Comparison of ENCODE assay signal across 22 cellular contexts in the genomic region with DNA sequence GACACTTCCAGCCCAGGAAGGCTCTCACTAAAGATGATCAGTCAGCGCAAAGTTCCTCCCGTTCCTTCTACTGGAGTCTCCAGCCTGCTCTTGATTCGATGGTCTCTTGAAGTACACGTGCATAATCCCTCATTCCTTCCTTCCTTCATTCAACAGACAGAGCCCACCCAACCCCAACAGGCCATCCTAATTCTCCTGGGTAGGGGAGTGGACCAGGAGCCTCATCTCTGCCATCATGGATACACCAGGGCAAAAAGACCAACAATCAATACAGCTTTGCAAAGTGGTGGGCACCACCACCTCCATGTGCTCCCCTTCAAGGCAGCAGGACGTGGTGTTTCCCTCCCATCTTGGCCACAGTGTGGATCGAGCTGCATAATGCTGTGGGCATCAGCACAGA.
DNase-seq lines count a peak whose midpoint lies in the region; ATAC-seq and TF ChIP-seq lines count a peak whose summit lies in the region.
"Had no signal": no experiment of that assay in that cellular context is flagged by ENCODE, and none has a peak within 500 bp of the region (broad histone marks: within the 10 kb centered on the region; RNA-seq: fewer than 3 reads in every experiment).

No MANE protein-coding gene starts in this region.

- TF ChIP-seq EP300 in sigmoid colon (IDR thresholded peaks at IDR 0.05), result no peak

- no peaks in the 10 kb centered on the region for H3K36me3 ChIP-seq in BLaER1
- no peaks in the 10 kb centered on the region for H3K36me3 ChIP-seq in Caco-2 (ENCODE audit: control insufficient read depth, insufficient read depth, low read length)
- H3K36me3 ChIP-seq in lung (ENCODE audit: control insufficient read depth in 2 of 2, insufficient read depth in 2 of 2, low read length in 2 of 2), result no peaks in the 10 kb centered on the region
- H3K36me3 ChIP-seq in sigmoid colon, result no peaks in the 10 kb centered on the region
- H3K36me3 ChIP-seq in MG63, result no peaks in the 10 kb centered on the region
- H3K36me3 ChIP-seq: BE2C had no signal

- no peak overlapping the region for H3K4me3 Mint-ChIP-seq in Caco-2 (ENCODE audit: unreplicated experiment)
- H3K4me3 Mint-ChIP-seq: CD4-positive, CD25-positive, alpha-beta regulatory T cell; CD8-positive, alpha-beta T cell; GM23338; H9 had no signal

- CTCF ChIA-PET in Caco-2 (lab: Charles Lee), result no interaction called here
- CTCF ChIA-PET in GM10248 (lab: Yijun Ruan, JAX), result no interaction called here

- intact Hi-C loops in Caco-2 (cut with micrococcal nuclease; ENCODE audit: unreplicated experiment), result no loop called here
- intact Hi-C loops in sigmoid colon (cut with DNase I), result loop anchor here (10.0 kb wide), 1 partner anchor 1536 kb away; no protein-coding TSS in a partner anchor

- BruUV-seq in Caco-2 (replicated peaks; lab: Mats Ljungman, UMichigan), result no TSS peak

- H3K27me3 ChIP-seq in BLaER1 (no peaks in the 10 kb centered on the region), Caco-2 (replicated peaks; ENCODE audit: control insufficient read depth, insufficient read depth, low read length) (no peaks in the 10 kb centered on the region), lung (ENCODE audit: control insufficient read depth, insufficient read depth) (no peaks in the 10 kb centered on the region), sigmoid colon (no peaks in the 10 kb centered on the region), MG63 (no peaks in the 10 kb centered on the region)
- H3K27me3 ChIP-seq: BE2C had no signal

- H3K27me3 Mint-ChIP-seq in Caco-2 (ENCODE audit: insufficient read depth, unreplicated experiment), result no peaks in the 10 kb centered on the region

- H3K4me1 ChIP-seq in BLaER1 (peaks cover 82% of the 10 kb centered on the region), Caco-2 (no peaks in the 10 kb centered on the region), lung (ENCODE audit: control insufficient read depth in 2 of 2, insufficient read depth in 2 of 2, low read length in 2 of 2) (peaks cover 0 to 5% of the 10 kb centered on the region in 2 donors), sigmoid colon (peaks cover 0 to 73% (median 69%) of the 10 kb centered on the region in 4 donors)
- H3K4me1 ChIP-seq: A549 had no signal

- H3K9me3 Mint-ChIP-seq in Caco-2 (ENCODE audit: unreplicated experiment), result no peaks in the 10 kb centered on the region
- H3K9me3 Mint-ChIP-seq: CD8-positive, alpha-beta T cell; H9 had no signal

- 90 to 91% methylated on average over 6 of the region's 6 CpGs for WGBS in lung, 2 donors
- WGBS in sigmoid colon, 2 donors, result 77% methylated on average over 6 of the region's 6 CpGs

- DNase-seq in Caco-2 (no peak), lung (ENCODE audit: low spot score) (peak; percentile 22), sigmoid colon (no peak), NCI-H2107 (lab: John Stamatoyannopoulos, UW) (no peak), MG63 (no peak), GM10248 (ENCODE audit: extremely low spot score) (no peak)
- DNase-seq: 8988T; ACHN; AML-193; BE2C; CD4-positive, CD25-positive, alpha-beta regulatory T cell; CD8-positive, alpha-beta T cell; DMS 273 treated with DMSO at 0.1 percent for 48 hours; DMS79; EL; GDM1; H9 had no signal

- peak overlapping the region; percentile 16 for H3K27ac Mint-ChIP-seq in Caco-2 (ENCODE audit: unreplicated experiment)
- H3K27ac Mint-ChIP-seq: CD4-positive, CD25-positive, alpha-beta regulatory T cell; CD8-positive, alpha-beta T cell; GM23338; H9 had no signal

- POLR2A ChIA-PET in Caco-2 (lab: Charles Lee) (no interaction called here), GM10248 (lab: Yijun Ruan, JAX) (no interaction called here)

- H3K4me1 Mint-ChIP-seq in Caco-2 (ENCODE audit: low read depth, unreplicated experiment), result no peaks in the 10 kb centered on the region
- H3K4me1 Mint-ChIP-seq: CD4-positive, CD25-positive, alpha-beta regulatory T cell had no signal

- no peaks in the 10 kb centered on the region for H3K9me3 ChIP-seq in BLaER1
- H3K9me3 ChIP-seq in Caco-2, result no peaks in the 10 kb centered on the region
- no peaks in the 10 kb centered on the region for H3K9me3 ChIP-seq in lung (ENCODE audit: control insufficient read depth in 2 of 2, insufficient read depth in 1 of 2, low read length in 1 of 2)
- no peaks in the 10 kb centered on the region for H3K9me3 ChIP-seq in sigmoid colon
- H3K9me3 ChIP-seq in MG63, result no peaks in the 10 kb centered on the region
- H3K9me3 ChIP-seq: A549, BE2C had no signal

- no peak for ATAC-seq in lung (ENCODE audit: insufficient read depth, low FRiP score)
- ATAC-seq: A549; CD8-positive, alpha-beta T cell; HCT116 had no signal

- peaks cover 14% of the 10 kb centered on the region; the same call in 1 of the 2 replicates for H4K20me1 ChIP-seq in BLaER1

- TF ChIP-seq CTCF in Caco-2 (IDR thresholded peaks at IDR 0.05; ENCODE audit: insufficient read depth in 1 of 2, low read depth in 1 of 2, low read length in 1 of 2, severe bottlenecking in 1 of 2, unreplicated experiment in 1 of 2) (no peak), lung (IDR thresholded peaks at IDR 0.05; ENCODE audit: control extremely low read depth, extremely low read depth) (no peak), sigmoid colon (IDR thresholded peaks at IDR 0.05) (no peak), GM10248 (IDR thresholded peaks at IDR 0.05; ENCODE audit: control extremely low read depth, extremely low read depth, low read depth, missing control alignments) (no peak)

- H3K4me2 ChIP-seq in BLaER1, result peak overlapping the region; percentile 83
- H3K4me2 ChIP-seq: A549, GM23338 had no signal

- H3K4me3 ChIP-seq in BLaER1, result no peak overlapping the region
- H3K4me3 ChIP-seq in Caco-2 (ENCODE audit: low read depth, low read length), result no peak overlapping the region
- H3K4me3 ChIP-seq in lung, result no peak overlapping the region
- H3K4me3 ChIP-seq in sigmoid colon, result no peak overlapping the region
- no peak overlapping the region for H3K4me3 ChIP-seq in MG63
- H3K4me3 ChIP-seq: A549, GM23338 had no signal

- no peak overlapping the region for H3K9ac ChIP-seq in BLaER1

- H3K36me3 Mint-ChIP-seq in Caco-2 (ENCODE audit: insufficient read depth, unreplicated experiment), result no peaks in the 10 kb centered on the region
- H3K36me3 Mint-ChIP-seq: CD4-positive, CD25-positive, alpha-beta regulatory T cell; CD8-positive, alpha-beta T cell had no signal

- H3K27ac ChIP-seq in BLaER1 (no peak overlapping the region), lung (ENCODE audit: low read depth in 1 of 2, low read length in 1 of 2) (no peak overlapping the region), sigmoid colon (peak overlapping the region in 3 of 4 donors; percentile 33 to 79 (median 54))
- H3K27ac ChIP-seq: A549, C4-2B had no signal

- TF ChIP-seq POLR2A in sigmoid colon (IDR thresholded peaks at IDR 0.05), result no peak

Comparison
In these comparisons a context has a peak if more than half of its experiments do, and no peak if none do; other contexts are left out.
1. H3K27ac ChIP-seq: peak in sigmoid colon (3 of 4); none in BLaER1 (single experiment) and lung (0 of 2).